ENCODE assay signal across 8 cellular contexts in the genomic region with DNA sequence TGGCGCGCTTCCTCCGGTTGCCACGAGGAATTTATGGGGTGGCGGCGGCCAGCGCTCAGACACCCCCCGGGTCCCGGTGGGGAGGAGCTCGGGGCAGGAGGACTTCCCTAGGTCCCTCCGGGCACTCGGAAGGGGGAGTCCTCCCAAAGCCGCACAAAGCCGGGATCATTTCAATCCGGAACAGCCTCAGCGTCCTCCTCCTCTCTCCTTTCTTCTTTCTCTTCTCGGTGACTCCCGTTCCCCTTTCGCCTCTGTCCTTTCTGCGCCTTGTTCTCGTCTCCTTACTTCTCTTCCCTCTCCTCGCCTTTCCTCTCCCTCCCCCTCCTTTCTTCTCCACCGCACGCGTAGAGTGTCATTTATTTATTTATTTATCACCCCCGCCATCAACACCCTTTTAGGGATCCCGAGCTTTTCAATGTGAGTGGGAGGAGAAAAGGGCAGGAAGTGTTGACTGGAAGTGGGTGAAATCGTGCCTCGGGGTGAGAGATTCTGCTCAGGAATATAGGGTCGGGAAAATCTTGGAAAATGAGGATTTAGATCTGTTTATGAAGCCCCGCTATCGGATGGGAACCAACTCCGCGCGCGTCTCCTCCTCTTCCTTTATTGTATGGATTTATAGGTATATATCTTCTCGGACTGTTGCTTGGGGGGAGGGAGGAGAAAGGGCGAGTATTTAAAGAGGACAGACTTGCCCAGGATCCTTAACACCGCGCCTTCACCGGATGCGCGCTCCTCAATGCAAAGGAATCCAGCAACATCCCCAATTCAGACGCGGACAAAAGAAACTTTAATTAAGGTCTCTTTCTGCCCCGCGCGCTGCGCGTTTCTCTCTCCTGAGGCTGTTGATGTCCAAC. TPM values are rescaled to one million over a fixed set of nuclear protein-coding genes. Genes with fewer than 3 reads are reported as not detected.
DNase-seq lines count a peak whose midpoint lies in the region; ATAC-seq, FAIRE-seq and TF ChIP-seq lines count a peak whose summit lies in the region.

No MANE protein-coding gene starts in this region.

- H3K27me3 ChIP-seq in right lobe of liver (peaks cover 0 to 20% of the 10 kb centered on the region in 2 donors), thyroid gland (no peaks in the 10 kb centered on the region)

- in situ Hi-C loops in ACHN (cut with HindIII; ENCODE audit: low pct_ligation_motif_present, low pct_unique_long_range_greater_than_20kb, low sequenced_read_pairs), result no loop called here

- 6% methylated on average over 41 of the region's 50 CpGs for WGBS in right lobe of liver (ENCODE audit: insufficient coverage, low coverage, low lambda C conversion rate, missing lambda C conversion rate)
- 1% methylated on average over 50 of the region's 50 CpGs for WGBS in thyroid gland, 2 donors

- H3K4me1 Mint-ChIP-seq in chondrocyte (ENCODE audit: low read depth), result peaks cover 41% of the 10 kb centered on the region

- H3K27ac ChIP-seq in right lobe of liver, result peak overlapping the region; percentile 35 to 51 (median 50)
- H3K27ac ChIP-seq in thyroid gland, result peak overlapping the region; percentile 30 to 92 (median 92)

- H3K9me3 Mint-ChIP-seq in chondrocyte (ENCODE audit: low read depth), result no peaks in the 10 kb centered on the region

- intact Hi-C loops in right lobe of liver (cut with DNase I), result no loop called here
- intact Hi-C loops in thyroid gland (cut with DNase I), result no loop called here

- H3K27me3 Mint-ChIP-seq in chondrocyte (ENCODE audit: low read depth), result no peaks in the 10 kb centered on the region

- H3K4me3 Mint-ChIP-seq in chondrocyte (ENCODE audit: unreplicated experiment), result peak overlapping the region; percentile 98

- DNase-seq in ACHN (peak; percentile 57), HTR-8/SVneo (ENCODE audit: insufficient read length, low spot score) (peak; percentile 12), chondrocyte (ENCODE audit: low spot score) (no peak), right lobe of liver (peak in 1 of 3 donors; percentile 45), thyroid gland (peak; percentile 56 to 62), NOMO-1 (lab: John Stamatoyannopoulos, UW; ENCODE audit: unreplicated experiment in 2 of 2) (no peak)
- no peak for DNase-seq in central memory CD4-positive, alpha-beta T cell

- H3K4me1 ChIP-seq in right lobe of liver (peaks cover 0 to 17% (median 0%) of the 10 kb centered on the region in 4 donors), thyroid gland (peaks cover 5 to 12% of the 10 kb centered on the region in 2 donors)

- peaks cover 1% of the 10 kb centered on the region for H3K36me3 Mint-ChIP-seq in chondrocyte (ENCODE audit: low read depth)

- H3K36me3 ChIP-seq in right lobe of liver, result no peaks in the 10 kb centered on the region
- H3K36me3 ChIP-seq in thyroid gland, result no peaks in the 10 kb centered on the region

- no peak for TF ChIP-seq POLR2A in right lobe of liver (IDR thresholded peaks at IDR 0.05)
- TF ChIP-seq POLR2A in thyroid gland (IDR thresholded peaks at IDR 0.05), result peak in 1 of 2 donors; percentile 42

- ATAC-seq in right lobe of liver, result peak; percentile 13 to 40 (median 24)
- ATAC-seq in HG03469 (IDR thresholded peaks at IDR 0.05; ENCODE audit: unreplicated experiment), result no peak

- H3K9me3 ChIP-seq in right lobe of liver, result no peaks in the 10 kb centered on the region
- H3K9me3 ChIP-seq in thyroid gland, result no peaks in the 10 kb centered on the region

- peak; percentile 68 for FAIRE-seq in HTR-8/SVneo (lab: Jason Lieb, UNC)

- peak overlapping the region; percentile 25 to 49 (median 44) for H3K4me3 ChIP-seq in right lobe of liver
- peak overlapping the region; percentile 64 to 92 (median 71) for H3K4me3 ChIP-seq in thyroid gland (replicated peaks in 1 of 3)

- H3K27ac Mint-ChIP-seq in chondrocyte (ENCODE audit: unreplicated experiment), result peak overlapping the region; percentile 90

- TF ChIP-seq CTCF in chondrocyte (IDR thresholded peaks at IDR 0.05) (no peak), right lobe of liver (IDR thresholded peaks at IDR 0.05) (no peak), thyroid gland (IDR thresholded peaks at IDR 0.05) (no peak)

RNA-seq across cellular contexts. Expression of a gene that starts 2.0 kb away (rescaled TPM):
- total RNA-seq in chondrocyte, result 25.8 to 53.6 TPM (median 33.3 TPM) in 3 replicates
- 1 to 10 TPM in 5 of 6 experiments, under 1 TPM in 1; 0.93 to 4.0 (median 2.9) TPM for total RNA-seq in right lobe of liver
- 10 to 100 TPM; 33.3 to 60.4 (median 46.3) TPM for total RNA-seq in thyroid gland

Comparison
In these comparisons a context has a peak if more than half of its experiments do, and no peak if none do; other contexts are left out.
1. DNase-seq: peak in ACHN (single experiment), HTR-8/SVneo (single experiment) and thyroid gland (2 of 2); none in chondrocyte (single experiment), central memory CD4-positive, alpha-beta T cell (single experiment) and NOMO-1 (0 of 2).